Comparison of ENCODE assay signal across 15 cellular contexts in genomic region chr20:58277578-58278344, GRCh38. TPM values are rescaled to one million over a fixed set of nuclear protein-coding genes. Genes with fewer than 3 reads are reported as not detected.
A peak's percentile ranks its signal among the peaks of the same experiment; 100 is the strongest.
DNase-seq lines count a peak whose midpoint lies in the region; ATAC-seq and TF ChIP-seq lines count a peak whose summit lies in the region.
"Had no signal": no experiment of that assay in that cellular context is flagged by ENCODE, and none has a peak within 500 bp of the region (broad histone marks: within the 10 kb centered on the region; RNA-seq: fewer than 3 reads in every experiment).

No MANE protein-coding gene starts in this region.

- H3K36me3 ChIP-seq in BE2C (no peaks in the 10 kb centered on the region), mesenchymal stem cell (ENCODE audit: control insufficient read depth in 1 of 2, insufficient read depth in 2 of 2, low read depth in 1 of 2, low read length in 2 of 2) (peaks cover 0 to 5% of the 10 kb centered on the region in 2 experiments)

- no peak overlapping the region for H3K18ac ChIP-seq in mesenchymal stem cell (ENCODE audit: low read depth in 1 of 2, low read length in 2 of 2)

- H3K4me1 ChIP-seq in BE2C (peaks cover 25% of the 10 kb centered on the region), mesenchymal stem cell (ENCODE audit: control insufficient read depth, insufficient read depth, low read depth, low read length) (no peaks in the 10 kb centered on the region)

- no peak overlapping the region for H2BK5ac ChIP-seq in mesenchymal stem cell (ENCODE audit: low read depth, low read length, poor library complexity, severe bottlenecking)

- DNase-seq in BE2C, result peak; percentile 46
- DNase-seq in DMS79 treated with DMSO at 0.1 percent for 48 hours (lab: John Stamatoyannopoulos, UW), result peak; percentile 9
- peak; percentile 0 for DNase-seq in NCI-H69 (lab: John Stamatoyannopoulos, UW)
- peak; percentile 7 for DNase-seq in mesenchymal stem cell
- DNase-seq in stimulated activated naive CD8-positive, alpha-beta T cell treated with anti-CD3 and anti-CD28 coated beads, Interleukin-15, Interleukin-2, amounts not matched to agents 100 U/mL and 50 U/mL, for 24 hours, result no peak
- no peak for DNase-seq in middle frontal gyrus (ENCODE audit: extremely low spot score, low spot score)
- DNase-seq: GDM1, GM23248, NCI-H1105, NCI-H1694 treated with DMSO at 0.1 percent for 48 hours, NCI-H446 treated with DMSO at 0.1 percent for 48 hours had no signal

- H3K4me3 ChIP-seq in BE2C (ENCODE audit: low read depth, low read length), result peak overlapping the region; percentile 16
- no peak overlapping the region for H3K4me3 ChIP-seq in mesenchymal stem cell (ENCODE audit: insufficient read depth in 1 of 2, low read depth in 1 of 2, low read length in 2 of 2)
- H3K4me3 ChIP-seq: GM23248, K562 had no signal

- no peak overlapping the region for H3K27ac ChIP-seq in mesenchymal stem cell (ENCODE audit: low read length, poor library complexity, severe bottlenecking)
- H3K27ac ChIP-seq: GM23248 had no signal

- no peak for TF ChIP-seq CTCF in BE2C (IDR thresholded peaks at IDR 0.05; ENCODE audit: low read depth, low read length)

- no peaks in the 10 kb centered on the region for H3K9me3 ChIP-seq in BE2C
- H3K9me3 ChIP-seq in mesenchymal stem cell (ENCODE audit: control insufficient read depth, low read length), result no peaks in the 10 kb centered on the region

- WGBS in mesenchymal stem cell, result 52% methylated on average over 3 of the region's 4 CpGs

- H4K8ac ChIP-seq in mesenchymal stem cell (ENCODE audit: low read length), result no peak overlapping the region

- H2AFZ ChIP-seq in mesenchymal stem cell (ENCODE audit: low read depth, low read length), result no peak overlapping the region
- H2AFZ ChIP-seq: GM23248 had no signal

- no peak overlapping the region for H2BK15ac ChIP-seq in mesenchymal stem cell (ENCODE audit: low read depth, poor library complexity, severe bottlenecking)

- no peak overlapping the region for H2BK120ac ChIP-seq in mesenchymal stem cell (ENCODE audit: low read depth, low read length)

- H3K4me2 ChIP-seq in mesenchymal stem cell (ENCODE audit: low read length, poor library complexity, severe bottlenecking), result no peak overlapping the region

- ATAC-seq in stimulated activated naive CD8-positive, alpha-beta T cell treated with anti-CD3 and anti-CD28 coated beads, Interleukin-15, Interleukin-2, amounts not matched to agents 100 U/mL and 50 U/mL, for 24 hours, result no peak
- no peak for ATAC-seq in GM18870 (IDR thresholded peaks at IDR 0.05; ENCODE audit: unreplicated experiment)
- ATAC-seq: HCT116, K562, Right ventricle myocardium inferior had no signal

- H3K79me1 ChIP-seq in mesenchymal stem cell (replicated peaks; ENCODE audit: low read length, poor library complexity, severe bottlenecking), result peaks cover 24% of the 10 kb centered on the region

- no peak overlapping the region for H3K14ac ChIP-seq in mesenchymal stem cell (ENCODE audit: low read length in 2 of 2)

- H2AK5ac ChIP-seq in mesenchymal stem cell (ENCODE audit: low read length, severe bottlenecking), result no peak overlapping the region

- H3K27me3 ChIP-seq in BE2C, result no peaks in the 10 kb centered on the region
- no peaks in the 10 kb centered on the region for H3K27me3 ChIP-seq in mesenchymal stem cell (ENCODE audit: control insufficient read depth in 1 of 2, insufficient read depth in 1 of 2, low read length in 2 of 2)

- no peak overlapping the region for H3K23ac ChIP-seq in mesenchymal stem cell (ENCODE audit: low read length in 2 of 2)

- no peak overlapping the region for H2BK12ac ChIP-seq in mesenchymal stem cell (ENCODE audit: low read length in 2 of 2)

- H3K9ac ChIP-seq in mesenchymal stem cell (ENCODE audit: low read length), result no peak overlapping the region
- H3K9ac ChIP-seq: GM23248 had no signal

- no peak overlapping the region for H4K91ac ChIP-seq in mesenchymal stem cell (ENCODE audit: low read length)

- H3K4ac ChIP-seq in mesenchymal stem cell (ENCODE audit: low read depth in 1 of 2, low read length in 2 of 2), result no peak overlapping the region

RNA-seq across cellular contexts. Expression of gene RAB22A, which starts 31.8 kb away (rescaled TPM):
- polyA plus RNA-seq in BE2C (2012; ENCODE audit: insufficient read depth, insufficient read length, low read depth), result 11.7 TPM
- polyA plus RNA-seq in mesenchymal stem cell (2013, experiment 1 of 2), result 16.4 TPM
- polyA plus RNA-seq in mesenchymal stem cell (2013, experiment 2 of 2), result 16.1 TPM

RNA-seq across cellular contexts. Expression of gene ANKRD60, which starts 49.3 kb away (rescaled TPM):
- polyA plus RNA-seq in BE2C (2012; ENCODE audit: insufficient read depth, insufficient read length, low read depth), result not detected
- not detected for polyA plus RNA-seq in mesenchymal stem cell (2013, experiment 1 of 2)
- polyA plus RNA-seq in mesenchymal stem cell (2013, experiment 2 of 2), result not detected
- polyA plus RNA-seq: GM23248, K562 had no signal

Comparison
In these comparisons a context has a peak if more than half of its experiments do, and no peak if none do; other contexts are left out.
1. DNase-seq: peak in BE2C (single experiment), DMS79 treated with DMSO at 0.1 percent for 48 hours (single experiment), NCI-H69 (single experiment) and mesenchymal stem cell (single experiment); none in stimulated activated naive CD8-positive, alpha-beta T cell treated with anti-CD3 and anti-CD28 coated beads, Interleukin-15, Interleukin-2, amounts not matched to agents 100 U/mL and 50 U/mL, for 24 hours (single experiment) and middle frontal gyrus (single experiment).